In genomic region chr1:52141513-52142219, GRCh38 we compare ENCODE assay signal across 8 cellular contexts. TPM values are rescaled to one million over a fixed set of nuclear protein-coding genes. Genes with fewer than 3 reads are reported as not detected.
DNase-seq lines count a peak whose midpoint lies in the region; ATAC-seq and TF ChIP-seq lines count a peak whose summit lies in the region.

Gene ZFYVE9 (plus strand): TSS chr1:52142089. CDS start chr1:52233207, 91,118 bp downstream.

- H3K27me3 Mint-ChIP-seq in CD4-positive, alpha-beta memory T cell = no peaks in the 10 kb centered on the region
- H3K27me3 Mint-ChIP-seq in activated T-helper 1 cell treated with anti-CD3 and anti-CD28 coated beads, Interleukin-12 subunit alpha, Interleukin-12 subunit beta, Interleukin-2, Interleukin-4 antibody, amounts not matched to agents 30 ng/mL and 10 ng/mL and 1 ng/mL, durations not matched to agents 14 hours and 24 hours and 36 hours (ENCODE audit: insufficient read depth) = peaks cover 46% of the 10 kb centered on the region
- H3K27me3 Mint-ChIP-seq in naive B cell = peaks cover 27 to 42% (median 41%) of the 10 kb centered on the region in 3 donors

- H3K36me3 ChIP-seq in CD4-positive, alpha-beta memory T cell (ENCODE audit: insufficient read depth, low read length) = no peaks in the 10 kb centered on the region
- no peaks in the 10 kb centered on the region for H3K36me3 ChIP-seq in fibroblast of lung (ENCODE audit: control insufficient read depth, insufficient read depth, low read length)

- H3K79me2 ChIP-seq in fibroblast of lung (ENCODE audit: control insufficient read depth, insufficient read depth, low read length) = peaks cover 15% of the 10 kb centered on the region

- no peaks in the 10 kb centered on the region for H3K9me3 Mint-ChIP-seq in CD4-positive, alpha-beta memory T cell
- H3K9me3 Mint-ChIP-seq in activated T-helper 1 cell treated with anti-CD3 and anti-CD28 coated beads, Interleukin-12 subunit alpha, Interleukin-12 subunit beta, Interleukin-2, Interleukin-4 antibody, amounts not matched to agents 30 ng/mL and 10 ng/mL and 1 ng/mL, durations not matched to agents 14 hours and 24 hours and 36 hours = no peaks in the 10 kb centered on the region
- H3K9me3 Mint-ChIP-seq in naive B cell = peaks cover 0 to 3% (median 0%) of the 10 kb centered on the region in 7 donors

- H3K27me3 ChIP-seq in CD4-positive, alpha-beta memory T cell (ENCODE audit: insufficient read depth, low read length) = no peaks in the 10 kb centered on the region
- H3K27me3 ChIP-seq in fibroblast of lung (ENCODE audit: control insufficient read depth, insufficient read depth, low read length) = no peaks in the 10 kb centered on the region

- peak; percentile 61 to 76 (median 70) for DNase-seq in CD4-positive, alpha-beta memory T cell
- peak; percentile 83 for DNase-seq in HT-29 (ENCODE audit: low spot score)
- DNase-seq in activated T-helper 1 cell treated with anti-CD3 and anti-CD28 coated beads, Interleukin-12 subunit alpha, Interleukin-12 subunit beta, Interleukin-2, Interleukin-4 antibody, amounts not matched to agents 30 ng/mL and 10 ng/mL and 1 ng/mL, durations not matched to agents 14 hours and 24 hours and 36 hours (ENCODE audit: low spot score) = peak; percentile 60
- DNase-seq in fibroblast of lung (ENCODE audit: low read depth in 2 of 2) = peak; percentile 75 to 79
- DNase-seq in naive B cell = peak; percentile 71
- peak; percentile 53 for DNase-seq in stimulated activated naive CD4-positive, alpha-beta T cell treated with Interleukin-2 at 50 U/mL for 16 hours (lab: John Stamatoyannopoulos, UW)

- H3K9ac ChIP-seq in fibroblast of lung (ENCODE audit: insufficient read depth, low read length) = peak within 1 kb of the TSS; percentile 82

- CTCF ChIA-PET in CD4-positive, alpha-beta memory T cell (lab: Charles Lee; ENCODE audit: partially characterized antibody) = interaction anchor here (0.6 kb wide), 1 partner anchor 497 kb away, joined by 3 read pairs; no protein-coding TSS in a partner anchor

- peak within 1 kb of the TSS in 1 of 2 donors; percentile 55 for H3K4me3 ChIP-seq in CD4-positive, alpha-beta memory T cell (ENCODE audit: low read length in 2 of 2)
- peak within 1 kb of the TSS; percentile 73 to 81 (median 74) for H3K4me3 ChIP-seq in fibroblast of lung (replicated peaks in 1 of 4; ENCODE audit: control extremely low read depth in 1 of 4, insufficient read depth in 1 of 4, low read depth in 3 of 4, low read length in 4 of 4)

- POLR2A ChIA-PET in CD4-positive, alpha-beta memory T cell (lab: Charles Lee; ENCODE audit: partially characterized antibody) = interaction anchor here (1.1 to 1.6 kb wide), 4 partner anchors 108 to 561 kb away, joined by 3 to 4 read pairs (median 3); partner anchors contain the start of genes KTI12, ORC1 and PRPF38A

- H3K4me1 Mint-ChIP-seq in CD4-positive, alpha-beta memory T cell = peaks cover 32 to 40% (median 35%) of the 10 kb centered on the region in 4 donors
- peaks cover 34% of the 10 kb centered on the region for H3K4me1 Mint-ChIP-seq in activated T-helper 1 cell treated with anti-CD3 and anti-CD28 coated beads, Interleukin-12 subunit alpha, Interleukin-12 subunit beta, Interleukin-2, Interleukin-4 antibody, amounts not matched to agents 30 ng/mL and 10 ng/mL and 1 ng/mL, durations not matched to agents 14 hours and 24 hours and 36 hours (ENCODE audit: low read depth)
- peaks cover 9 to 20% (median 9%) of the 10 kb centered on the region in 3 donors for H3K4me1 Mint-ChIP-seq in naive B cell

- ATAC-seq in GM19455 (IDR thresholded peaks at IDR 0.05; ENCODE audit: unreplicated experiment) (peak; percentile 67), naive B cell (ENCODE audit: low read depth in 2 of 2) (peak; percentile 87)

- peak; percentile 31 to 44 for TF ChIP-seq CTCF in fibroblast of lung (conservative IDR thresholded peaks at IDR 0.05 in 1 of 2, IDR thresholded peaks at IDR 0.05 in 1 of 2; ENCODE audit: low read depth in 1 of 2, low read length in 2 of 2)

- no peaks in the 10 kb centered on the region for H3K9me3 ChIP-seq in CD4-positive, alpha-beta memory T cell (ENCODE audit: control insufficient read depth in 1 of 2, low read length in 2 of 2)
- H3K9me3 ChIP-seq in fibroblast of lung (ENCODE audit: control insufficient read depth, insufficient read depth, low read depth, low read length) = no peaks in the 10 kb centered on the region

- peaks cover 43% of the 10 kb centered on the region for H3K4me1 ChIP-seq in CD4-positive, alpha-beta memory T cell (ENCODE audit: insufficient read depth, low read length)
- peaks cover 9% of the 10 kb centered on the region for H3K4me1 ChIP-seq in fibroblast of lung (ENCODE audit: control insufficient read depth, extremely low read depth, insufficient read depth, low read length)

- H3K27ac ChIP-seq in CD4-positive, alpha-beta memory T cell (ENCODE audit: low read depth, low read length) = peak within 1 kb of the TSS; percentile 58
- peak within 1 kb of the TSS; percentile 75 for H3K27ac ChIP-seq in fibroblast of lung (ENCODE audit: insufficient read depth, low read length)

- H3K27ac Mint-ChIP-seq in CD4-positive, alpha-beta memory T cell = peak within 1 kb of the TSS; percentile 53 to 94 (median 86)
- H3K27ac Mint-ChIP-seq in activated T-helper 1 cell treated with anti-CD3 and anti-CD28 coated beads, Interleukin-12 subunit alpha, Interleukin-12 subunit beta, Interleukin-2, Interleukin-4 antibody, amounts not matched to agents 30 ng/mL and 10 ng/mL and 1 ng/mL, durations not matched to agents 14 hours and 24 hours and 36 hours = peak within 1 kb of the TSS; percentile 67
- H3K27ac Mint-ChIP-seq in naive B cell = peak within 1 kb of the TSS in 5 of 6 donors; percentile 12 to 78 (median 50)

- peak within 1 kb of the TSS; percentile 87 for H2AFZ ChIP-seq in fibroblast of lung (ENCODE audit: low read length)

- H4K20me1 ChIP-seq in fibroblast of lung (ENCODE audit: control insufficient read depth, extremely low read depth, insufficient read depth, low read length) = no peaks in the 10 kb centered on the region

- H3K36me3 Mint-ChIP-seq in CD4-positive, alpha-beta memory T cell = peaks cover 0 to 3% of the 10 kb centered on the region in 2 donors
- H3K36me3 Mint-ChIP-seq in activated T-helper 1 cell treated with anti-CD3 and anti-CD28 coated beads, Interleukin-12 subunit alpha, Interleukin-12 subunit beta, Interleukin-2, Interleukin-4 antibody, amounts not matched to agents 30 ng/mL and 10 ng/mL and 1 ng/mL, durations not matched to agents 14 hours and 24 hours and 36 hours (ENCODE audit: low read depth) = no peaks in the 10 kb centered on the region
- no peaks in the 10 kb centered on the region for H3K36me3 Mint-ChIP-seq in naive B cell

- peak within 1 kb of the TSS; percentile 90 for H3K4me2 ChIP-seq in fibroblast of lung (ENCODE audit: extremely low read depth, insufficient read depth, low read length)

- H3K4me3 Mint-ChIP-seq in CD4-positive, alpha-beta memory T cell = peak within 1 kb of the TSS; percentile 87 to 94 (median 91)
- peak within 1 kb of the TSS; percentile 80 for H3K4me3 Mint-ChIP-seq in activated T-helper 1 cell treated with anti-CD3 and anti-CD28 coated beads, Interleukin-12 subunit alpha, Interleukin-12 subunit beta, Interleukin-2, Interleukin-4 antibody, amounts not matched to agents 30 ng/mL and 10 ng/mL and 1 ng/mL, durations not matched to agents 14 hours and 24 hours and 36 hours
- peak within 1 kb of the TSS; percentile 80 to 91 (median 87) for H3K4me3 Mint-ChIP-seq in naive B cell

- intact Hi-C loops in CD4-positive, alpha-beta memory T cell (cut with micrococcal nuclease) = loop anchor here (1.0 to 5.0 kb wide), 5 partner anchors 15 to 546 kb away; partner anchors contain the start of gene TXNDC12
- intact Hi-C loops in activated T-helper 1 cell treated with anti-CD3 and anti-CD28 coated beads, Interleukin-12 subunit alpha, Interleukin-12 subunit beta, Interleukin-2, Interleukin-4 antibody, amounts not matched to agents 30 ng/mL and 10 ng/mL and 1 ng/mL, durations not matched to agents 14 hours and 24 hours and 36 hours (cut with micrococcal nuclease) = loop anchor here (1.0 to 5.0 kb wide), 5 partner anchors 85 to 264 kb away; partner anchors contain the start of genes BTF3L4, KTI12 and NRDC

TF ChIP-seq in PFSK-1, 5 proteins besides CTCF, POLR2A, EP300 and RAD21 (continues in another document):
- TF ChIP-seq FOXP2 (optimal IDR thresholded peaks at IDR 0.05; ENCODE audit: borderline replicate concordance, extremely low read depth, extremely low read length, insufficient read depth) = peak; percentile 65
- TF ChIP-seq POLR2AphosphoS5 (IDR thresholded peaks at IDR 0.05; ENCODE audit: low read depth, low read length) = no peak
- no peak for TF ChIP-seq SIN3A (IDR thresholded peaks at IDR 0.05; ENCODE audit: borderline replicate concordance, insufficient read depth, low read length)

RNA-seq across cellular contexts. Expression of gene ZFYVE9, which starts in this region (rescaled TPM):
- 10 to 100 TPM; 11.0 to 12.8 TPM for total RNA-seq in CD4-positive, alpha-beta memory T cell
- polyA plus RNA-seq in CD4-positive, alpha-beta memory T cell = 1 to 10 TPM in 1 of 2 donors, under 1 TPM in 1; 0.60 to 2.9 TPM
- 5.3 and 6.3 TPM in 2 replicates for total RNA-seq in HT-29 (2014; rRNA removed; shearing (Covaris generic))
- polyA plus RNA-seq in PFSK-1 (2012; ENCODE audit: insufficient read length, low read depth) = 7.9 TPM
- total RNA-seq in activated T-helper 1 cell treated with anti-CD3 and anti-CD28 coated beads, Interleukin-12 subunit alpha, Interleukin-12 subunit beta, Interleukin-2, Interleukin-4 antibody, amounts not matched to agents 30 ng/mL and 10 ng/mL and 1 ng/mL, durations not matched to agents 14 hours and 24 hours and 36 hours = 3.2 and 4.1 TPM in 2 replicates
- total RNA-seq in fibroblast of lung = 37.8 and 44.6 TPM in 2 replicates
- polyA plus RNA-seq in fibroblast of lung = 12.7 and 13.5 TPM in 2 replicates
- polyA plus RNA-seq in fibroblast of lung (2012) = 12.7 and 13.0 TPM in 2 replicates
- 15.1 and 19.0 TPM in 2 replicates for polyA minus RNA-seq in fibroblast of lung (ENCODE audit: low replicate concordance)
- under 1 TPM in 4 of 6 donors, not detected in 2; 0.05 to 0.24 (median 0.14) TPM for polyA plus RNA-seq in naive B cell (ENCODE audit: low read depth in 6 of 6)

Comparison
In these comparisons a context has a peak if more than half of its experiments do, and no peak if none do; other contexts are left out.
1. Peak in DNase-seq and ATAC-seq in naive B cell; RNA of the gene not detected or under 1 TPM.